Comparison of ENCODE assay signal across 26 cellular contexts in the genomic region with DNA sequence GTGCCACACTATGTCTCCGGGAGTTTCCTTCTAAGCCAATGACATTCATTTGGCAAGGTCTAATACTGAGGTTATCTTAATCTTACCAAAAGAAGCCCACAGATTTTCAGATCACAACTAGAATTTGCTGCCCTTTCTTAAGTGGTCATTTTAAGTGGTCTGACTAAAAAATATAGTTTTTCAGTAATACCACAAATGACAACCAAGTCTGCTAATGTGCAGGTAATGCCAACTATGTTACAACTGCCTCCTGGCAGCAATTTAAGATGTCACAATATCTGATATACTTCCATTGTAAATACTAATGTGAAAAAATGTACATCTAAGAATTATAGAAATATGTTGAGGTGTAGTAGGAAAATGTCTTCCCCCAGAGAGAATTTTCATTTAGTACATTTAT.
"Had no signal": no experiment of that assay in that cellular context is flagged by ENCODE, and none has a peak within 500 bp of the region (broad histone marks: within the 10 kb centered on the region; RNA-seq: fewer than 3 reads in every experiment).

No MANE protein-coding gene starts in this region.

- FAIRE-seq: kidney had no signal

- H3K27ac ChIP-seq: body of pancreas, left lung, right lobe of liver, skin epidermis, stomach, upper lobe of left lung had no signal

- H3K4me1 ChIP-seq: body of pancreas, left lung, right lobe of liver, stomach, upper lobe of left lung had no signal

- H3K9me3 Mint-ChIP-seq: dendritic cell treated with granulocyte-macrophage colony-stimulating factor and Interleukin-4, amounts not matched to agents 40 ng/mL and 50 ng/mL, for 4 days; stimulated activated memory B cell treated with anti-CD40 and anti-IgM and Interleukin-4, amounts not matched to agents 10 μg/mL and 1 μg/mL and 100 μg/mL, for 72 hours had no signal

- ATAC-seq: body of pancreas; left lung; stimulated activated memory B cell treated with anti-CD40 and anti-IgM and Interleukin-4, amounts not matched to agents 10 μg/mL and 1 μg/mL and 100 μg/mL, for 72 hours had no signal

- H3K27me3 Mint-ChIP-seq: dendritic cell treated with granulocyte-macrophage colony-stimulating factor and Interleukin-4, amounts not matched to agents 40 ng/mL and 50 ng/mL, for 4 days; naive B cell; stimulated activated memory B cell treated with anti-CD40 and anti-IgM and Interleukin-4, amounts not matched to agents 10 μg/mL and 1 μg/mL and 100 μg/mL, for 72 hours had no signal

- H3K27me3 ChIP-seq: body of pancreas, left lung, right lobe of liver, stomach, upper lobe of left lung had no signal

- H3K9me3 ChIP-seq: body of pancreas, left lung, right lobe of liver, stomach, upper lobe of left lung had no signal

- H3K4me3 ChIP-seq: body of pancreas, left lung, lung, right lobe of liver, skin epidermis, stomach, upper lobe of left lung had no signal

- H3K4me1 Mint-ChIP-seq: neural crest cell had no signal

- H3K36me3 ChIP-seq: right lobe of liver had no signal

- DNase-seq: activated CD4-positive, alpha-beta T cell treated with anti-CD3 and anti-CD28 coated beads for 1 hour; activated CD4-positive, alpha-beta T cell treated with anti-CD3 and anti-CD28 coated beads, Interleukin-2, amount 50 U/mL, for 4 hours; activated naive CD4-positive, alpha-beta T cell; activated T-cell treated with anti-CD3 and anti-CD28 coated beads for 4 hours; anterior cingulate cortex; body of pancreas; effector CD4-positive, alpha-beta T cell; erythroblast; foreskin melanocyte; kidney; left lung; naive B cell; occipital lobe; posterior cingulate gyrus; right lobe of liver; stimulated activated CD4-positive, alpha-beta T cell treated with anti-CD3 and anti-CD28 coated beads, Interleukin-2, amount 100 ng/mL, for 24 hours; stomach; T-helper 1 cell; T-helper 9 cell; upper lobe of left lung had no signal

- H3K27ac Mint-ChIP-seq: activated T-helper 2 cell treated with anti-CD3 and anti-CD28 coated beads, Interferon-gamma antibody, Interleukin-2, Interleukin-4, amounts not matched to agents 10 μg/mL and 5 μg/mL and 100 μg/mL, durations not matched to agents 14 hours and 24 hours and 36 hours; dendritic cell treated with granulocyte-macrophage colony-stimulating factor and Interleukin-4, amounts not matched to agents 40 ng/mL and 50 ng/mL, for 4 days; naive B cell; stimulated activated memory B cell treated with anti-CD40 and anti-IgM and Interleukin-4, amounts not matched to agents 10 μg/mL and 1 μg/mL and 100 μg/mL, for 72 hours had no signal

- H3K4me3 Mint-ChIP-seq: dendritic cell treated with granulocyte-macrophage colony-stimulating factor and Interleukin-4, amounts not matched to agents 40 ng/mL and 50 ng/mL, for 4 days; naive B cell; neural crest cell; stimulated activated memory B cell treated with anti-CD40 and anti-IgM and Interleukin-4, amounts not matched to agents 10 μg/mL and 1 μg/mL and 100 μg/mL, for 72 hours had no signal
